Comparison of ENCODE assay signal across 10 cellular contexts in genomic region chr10:106655165-106655564, GRCh38.
"Had no signal": no experiment of that assay in that cellular context is flagged by ENCODE, and none has a peak within 500 bp of the region (broad histone marks: within the 10 kb centered on the region; RNA-seq: fewer than 3 reads in every experiment).

No MANE protein-coding gene starts in this region.

- H2AFZ ChIP-seq: GM23248 had no signal

- H3K27me3 Mint-ChIP-seq: IgD-negative memory B cell had no signal

- H3K9ac ChIP-seq: GM23248, KMS-11 had no signal

- H3K9me3 Mint-ChIP-seq: H9, IgD-negative memory B cell had no signal

- H3K27ac ChIP-seq: GM23248, HL-60, KMS-11 had no signal

- H3K36me3 Mint-ChIP-seq: IgD-negative memory B cell had no signal

- H3K4me3 ChIP-seq: GM23248 had no signal

- ATAC-seq: HepG2 had no signal

- H3K4me2 ChIP-seq: KMS-11 had no signal

- DNase-seq: GM23248, GOT3, H9, HCEC 1CT, Karpas-422, KBM-7 had no signal

- H3K4me1 Mint-ChIP-seq: IgD-negative memory B cell had no signal

- FAIRE-seq: HepG2 had no signal

- H3K4me3 Mint-ChIP-seq: H9, IgD-negative memory B cell had no signal

- H3K27ac Mint-ChIP-seq: H9, IgD-negative memory B cell had no signal
